ENCODE assay signal across 9 cellular contexts in the genomic region with DNA sequence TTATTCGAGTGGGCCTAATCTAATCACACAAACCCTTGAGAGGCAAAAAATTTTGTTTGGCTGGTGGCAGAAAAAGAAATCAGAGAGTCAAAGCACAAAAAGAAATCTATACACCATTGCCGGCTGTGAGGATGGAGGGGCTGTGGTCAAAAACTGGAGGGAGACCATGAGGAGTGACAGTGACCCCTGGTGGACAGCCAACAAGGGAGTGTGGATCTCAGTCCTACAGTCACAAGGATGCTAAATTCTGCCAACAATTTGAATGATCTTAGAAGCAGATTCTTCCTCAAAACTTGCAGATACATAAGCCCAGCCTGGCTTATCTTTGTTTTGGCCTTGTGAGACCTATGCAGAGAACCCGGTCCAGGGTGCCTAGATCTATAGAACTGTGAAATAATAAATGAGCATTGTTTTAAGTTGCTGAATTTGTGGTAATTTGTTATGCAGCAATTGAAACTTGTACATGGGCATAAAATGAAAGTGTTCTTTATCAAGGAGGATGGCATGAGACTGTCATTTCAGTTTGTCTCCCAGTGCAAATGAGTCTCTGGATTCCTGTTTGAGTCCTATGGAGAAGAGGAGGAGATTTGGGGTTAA.
DNase-seq lines count a peak whose midpoint lies in the region; FAIRE-seq and TF ChIP-seq lines count a peak whose summit lies in the region.
"Had no signal": no experiment of that assay in that cellular context is flagged by ENCODE, and none has a peak within 500 bp of the region (broad histone marks: within the 10 kb centered on the region; RNA-seq: fewer than 3 reads in every experiment).

No MANE protein-coding gene starts in this region.

- H3K4me1 Mint-ChIP-seq in activated CD4-positive, alpha-beta memory T cell treated with anti-CD3 and anti-CD28 coated beads for 36 hours (ENCODE audit: low read depth) = no peaks in the 10 kb centered on the region

- no peaks in the 10 kb centered on the region for H3K36me3 Mint-ChIP-seq in activated CD4-positive, alpha-beta memory T cell treated with anti-CD3 and anti-CD28 coated beads for 36 hours

- H3K4me3 ChIP-seq in H7 (ENCODE audit: insufficient read depth, low read depth, low read length) (no peak overlapping the region), transverse colon (no peak overlapping the region)
- H3K4me3 ChIP-seq: body of pancreas had no signal

- no peaks in the 10 kb centered on the region for H3K4me1 ChIP-seq in transverse colon

- no peak overlapping the region for H3K27ac Mint-ChIP-seq in activated CD4-positive, alpha-beta memory T cell treated with anti-CD3 and anti-CD28 coated beads for 36 hours

- no peak overlapping the region for H3K27ac ChIP-seq in transverse colon
- H3K27ac ChIP-seq: body of pancreas had no signal

- H3K4me3 Mint-ChIP-seq in activated CD4-positive, alpha-beta memory T cell treated with anti-CD3 and anti-CD28 coated beads for 36 hours = no peak overlapping the region

- no peaks in the 10 kb centered on the region for H3K27me3 ChIP-seq in H7 (ENCODE audit: control insufficient read depth, insufficient read depth, low read length)
- no peaks in the 10 kb centered on the region for H3K27me3 ChIP-seq in transverse colon
- H3K27me3 ChIP-seq: body of pancreas had no signal

- POLR2A ChIA-PET in activated CD4-positive, alpha-beta memory T cell treated with anti-CD3 and anti-CD28 coated beads for 36 hours (lab: Charles Lee) = interaction anchor here (0.7 kb wide), 1 partner anchor 975 kb away, joined by 3 read pairs; no protein-coding TSS in a partner anchor

- FAIRE-seq in frontal cortex (lab: Jason Lieb, UNC) = no peak

- H3K9me3 Mint-ChIP-seq in activated CD4-positive, alpha-beta memory T cell treated with anti-CD3 and anti-CD28 coated beads for 36 hours = no peaks in the 10 kb centered on the region

- TF ChIP-seq CTCF in transverse colon (IDR thresholded peaks at IDR 0.05) = peak; percentile 19 to 43 (median 35)

- no peaks in the 10 kb centered on the region for H3K9me3 ChIP-seq in transverse colon
- H3K9me3 ChIP-seq: body of pancreas had no signal

- CTCF ChIA-PET in activated CD4-positive, alpha-beta memory T cell treated with anti-CD3 and anti-CD28 coated beads for 36 hours (lab: Charles Lee) = interaction anchor here (0.6 to 1.7 kb wide), 8 partner anchors 8 to 992 kb away, joined by 3 to 8 read pairs (median 3); no protein-coding TSS in a partner anchor

- no peak for TF ChIP-seq POLR2A in transverse colon (IDR thresholded peaks at IDR 0.05)

- 55 to 68% methylated on average over 2 to 3 of the region's 3 CpGs for WGBS in transverse colon (ENCODE audit: low coverage in 1 of 2), 2 donors

- TF ChIP-seq EP300 in transverse colon (IDR thresholded peaks at IDR 0.05; ENCODE audit: low read depth) = no peak

- peak; percentile 27 for DNase-seq in SIG-M5 treated with dmso at 0.1 percent for 504 hours (lab: John Stamatoyannopoulos, UW; ENCODE audit: unreplicated experiment)
- DNase-seq in SIG-M5 (lab: John Stamatoyannopoulos, UW) = no peak
- peak; percentile 13 for DNase-seq in H7
- peak; percentile 17 for DNase-seq in MV-4-11 (lab: John Stamatoyannopoulos, UW)
- peak; percentile 41 for DNase-seq in activated CD4-positive, alpha-beta memory T cell treated with anti-CD3 and anti-CD28 coated beads for 36 hours
- peak; percentile 4 for DNase-seq in hepatic stellate cell (ENCODE audit: low spot score)
- DNase-seq in transverse colon = peak; percentile 19
- no peak for DNase-seq in frontal cortex (ENCODE audit: low spot score in 2 of 2)

- intact Hi-C loops in activated CD4-positive, alpha-beta memory T cell treated with anti-CD3 and anti-CD28 coated beads for 36 hours (cut with micrococcal nuclease) = loop anchor here (5.0 kb wide), 2 partner anchors 976 to 991 kb away; no protein-coding TSS in a partner anchor
- intact Hi-C loops in transverse colon (cut with DNase I; ENCODE audit: low total_unique reads) = no loop called here

- H3K36me3 ChIP-seq in H7 (replicated peaks; ENCODE audit: control insufficient read depth, insufficient read depth, low read length) (no peaks in the 10 kb centered on the region), transverse colon (no peaks in the 10 kb centered on the region)

- H3K27me3 Mint-ChIP-seq in activated CD4-positive, alpha-beta memory T cell treated with anti-CD3 and anti-CD28 coated beads for 36 hours = no peaks in the 10 kb centered on the region

- in situ Hi-C loops in transverse colon (cut with MboI; ENCODE audit: low pct_ligation_motif_present in 1 of 4, low pct_unique_long_range_greater_than_20kb in 1 of 4, low sequenced_read_pairs in 3 of 4) = no loop called here

Comparison
In these comparisons a context has a peak if more than half of its experiments do, and no peak if none do; other contexts are left out.
1. DNase-seq: peak in SIG-M5 treated with dmso at 0.1 percent for 504 hours (single experiment), H7 (single experiment), MV-4-11 (single experiment), activated CD4-positive, alpha-beta memory T cell treated with anti-CD3 and anti-CD28 coated beads for 36 hours (single experiment), hepatic stellate cell (single experiment) and transverse colon (single experiment); none in SIG-M5 (single experiment) and frontal cortex (0 of 2).